Comparison of ENCODE assay signal across 8 cellular contexts in genomic region chr15:31974855-31975421, GRCh38. TPM values are rescaled to one million over a fixed set of nuclear protein-coding genes. Genes with fewer than 3 reads are reported as not detected.
DNase-seq lines count a peak whose midpoint lies in the region; ATAC-seq and TF ChIP-seq lines count a peak whose summit lies in the region.

No MANE protein-coding gene starts in this region.

- TF ChIP-seq CTCF in prostate gland (IDR thresholded peaks at IDR 0.05) (peak in 3 of 4 experiments; percentile 28 to 44 (median 33)), omental fat pad (IDR thresholded peaks at IDR 0.05) (peak in 1 of 3 donors; percentile 3)

- H3K27me3 ChIP-seq in prostate gland (replicated peaks; ENCODE audit: insufficient read depth): no peaks in the 10 kb centered on the region

- 2% methylated on average over 18 of the region's 18 CpGs for WGBS in prostate gland

- no peak for ATAC-seq in omental fat pad (ENCODE audit: low FRiP score)
- ATAC-seq in HG03442 (IDR thresholded peaks at IDR 0.05; ENCODE audit: unreplicated experiment): no peak

- no peak for TF ChIP-seq POLR2A in prostate gland (IDR thresholded peaks at IDR 0.05)

- no peaks in the 10 kb centered on the region for H3K9me3 ChIP-seq in prostate gland

- no peaks in the 10 kb centered on the region for H3K4me1 ChIP-seq in prostate gland (replicated peaks)

- no peak overlapping the region for H3K4me3 ChIP-seq in prostate gland

- intact Hi-C loops in prostate gland (cut with DNase I): no loop called here

- peak in 2 of 3 donors; percentile 14 to 52 for DNase-seq in stimulated activated CD4-positive, alpha-beta T cell treated with anti-CD3 and anti-CD28 coated beads, Interleukin-12 subunit alpha, Interleukin-12 subunit beta, amount 100 ng/mL, for 48 hours (ENCODE audit: low read depth in 2 of 3, low spot score in 1 of 3)
- DNase-seq in stimulated activated CD4-positive, alpha-beta T cell treated with anti-CD3 and anti-CD28 coated beads, Interleukin-12 subunit alpha, Interleukin-12 subunit beta, amount 100 ng/mL, for 4 hours: no peak
- DNase-seq in NCI-H1105 (lab: John Stamatoyannopoulos, UW) (peak; percentile 25), fibroblast of peridontal ligament (ENCODE audit: extremely low read depth) (peak; percentile 8), prostate gland (ENCODE audit: low spot score) (no peak), omental fat pad (ENCODE audit: low spot score) (no peak)
- DNase-seq in activated CD4-positive, alpha-beta T cell treated with anti-CD3 and anti-CD28 coated beads for 48 hours: peak; percentile 50

- no peak overlapping the region for H3K27ac ChIP-seq in prostate gland

- no peaks in the 10 kb centered on the region for H3K36me3 ChIP-seq in prostate gland

RNA-seq across cellular contexts. Expression of gene CHRNA7, which starts 55.4 kb away (rescaled TPM):
- total RNA-seq in prostate gland (1 to 10 TPM; 3.7 to 9.3 TPM), omental fat pad (1 to 10 TPM in 1 of 4 donors, under 1 TPM in 3; 0.36 to 1.3 (median 0.75) TPM)

Comparison
In these comparisons a context has a peak if more than half of its experiments do, and no peak if none do; other contexts are left out.
1. DNase-seq: peak in stimulated activated CD4-positive, alpha-beta T cell treated with anti-CD3 and anti-CD28 coated beads, Interleukin-12 subunit alpha, Interleukin-12 subunit beta, amount 100 ng/mL, for 48 hours (2 of 3), NCI-H1105 (single experiment), activated CD4-positive, alpha-beta T cell treated with anti-CD3 and anti-CD28 coated beads for 48 hours (single experiment) and fibroblast of peridontal ligament (single experiment); none in stimulated activated CD4-positive, alpha-beta T cell treated with anti-CD3 and anti-CD28 coated beads, Interleukin-12 subunit alpha, Interleukin-12 subunit beta, amount 100 ng/mL, for 4 hours (single experiment), prostate gland (single experiment) and omental fat pad (single experiment).